Comparison of ENCODE assay signal across 1 cellular context in the genomic region with DNA sequence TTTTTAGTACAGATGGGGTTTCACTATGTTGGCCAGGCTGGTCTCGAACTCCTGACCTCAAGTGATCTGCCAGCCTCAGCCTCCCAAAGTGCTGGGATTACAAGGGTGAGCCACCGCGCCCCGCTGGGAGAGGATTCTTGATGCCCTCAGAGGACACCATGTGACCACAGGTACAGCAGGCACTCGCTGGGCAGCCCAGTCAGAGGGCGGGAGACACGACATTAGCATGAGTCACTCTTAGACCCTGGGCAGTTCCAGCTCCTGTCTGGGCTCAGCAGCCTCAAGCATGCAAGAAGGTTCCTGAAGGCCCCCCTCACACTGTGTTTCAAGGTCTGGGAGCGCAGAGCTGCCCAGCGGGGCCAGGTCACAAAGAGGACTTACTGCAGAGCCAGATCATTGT.
TF ChIP-seq lines count a peak whose summit lies in the region.

No MANE protein-coding gene starts in this region.

TF ChIP-seq in HCT116, 20 proteins besides CTCF, POLR2A, EP300 and RAD21:
- peak; percentile 70 for TF ChIP-seq CBX3 (IDR thresholded peaks at IDR 0.05; ENCODE audit: low read depth)
- no peak; the same call in 1 of the 2 replicates for TF ChIP-seq FOSL1 (IDR thresholded peaks at IDR 0.05; ENCODE audit: low read depth)
- peak; percentile 71; the same call in 1 of the 2 replicates for TF ChIP-seq MAX (IDR thresholded peaks at IDR 0.05)
- TF ChIP-seq, protein P1, sequence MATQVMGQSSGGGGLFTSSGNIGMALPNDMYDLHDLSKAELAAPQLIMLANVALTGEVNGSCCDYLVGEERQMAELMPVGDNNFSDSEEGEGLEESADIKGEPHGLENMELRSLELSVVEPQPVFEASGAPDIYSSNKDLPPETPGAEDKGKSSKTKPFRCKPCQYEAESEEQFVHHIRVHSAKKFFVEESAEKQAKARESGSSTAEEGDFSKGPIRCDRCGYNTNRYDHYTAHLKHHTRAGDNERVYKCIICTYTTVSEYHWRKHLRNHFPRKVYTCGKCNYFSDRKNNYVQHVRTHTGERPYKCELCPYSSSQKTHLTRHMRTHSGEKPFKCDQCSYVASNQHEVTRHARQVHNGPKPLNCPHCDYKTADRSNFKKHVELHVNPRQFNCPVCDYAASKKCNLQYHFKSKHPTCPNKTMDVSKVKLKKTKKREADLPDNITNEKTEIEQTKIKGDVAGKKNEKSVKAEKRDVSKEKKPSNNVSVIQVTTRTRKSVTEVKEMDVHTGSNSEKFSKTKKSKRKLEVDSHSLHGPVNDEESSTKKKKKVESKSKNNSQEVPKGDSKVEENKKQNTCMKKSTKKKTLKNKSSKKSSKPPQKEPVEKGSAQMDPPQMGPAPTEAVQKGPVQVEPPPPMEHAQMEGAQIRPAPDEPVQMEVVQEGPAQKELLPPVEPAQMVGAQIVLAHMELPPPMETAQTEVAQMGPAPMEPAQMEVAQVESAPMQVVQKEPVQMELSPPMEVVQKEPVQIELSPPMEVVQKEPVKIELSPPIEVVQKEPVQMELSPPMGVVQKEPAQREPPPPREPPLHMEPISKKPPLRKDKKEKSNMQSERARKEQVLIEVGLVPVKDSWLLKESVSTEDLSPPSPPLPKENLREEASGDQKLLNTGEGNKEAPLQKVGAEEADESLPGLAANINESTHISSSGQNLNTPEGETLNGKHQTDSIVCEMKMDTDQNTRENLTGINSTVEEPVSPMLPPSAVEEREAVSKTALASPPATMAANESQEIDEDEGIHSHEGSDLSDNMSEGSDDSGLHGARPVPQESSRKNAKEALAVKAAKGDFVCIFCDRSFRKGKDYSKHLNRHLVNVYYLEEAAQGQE (IDR thresholded peaks at IDR 0.05; ENCODE audit: low read depth) = no peak
